In the genomic region with DNA sequence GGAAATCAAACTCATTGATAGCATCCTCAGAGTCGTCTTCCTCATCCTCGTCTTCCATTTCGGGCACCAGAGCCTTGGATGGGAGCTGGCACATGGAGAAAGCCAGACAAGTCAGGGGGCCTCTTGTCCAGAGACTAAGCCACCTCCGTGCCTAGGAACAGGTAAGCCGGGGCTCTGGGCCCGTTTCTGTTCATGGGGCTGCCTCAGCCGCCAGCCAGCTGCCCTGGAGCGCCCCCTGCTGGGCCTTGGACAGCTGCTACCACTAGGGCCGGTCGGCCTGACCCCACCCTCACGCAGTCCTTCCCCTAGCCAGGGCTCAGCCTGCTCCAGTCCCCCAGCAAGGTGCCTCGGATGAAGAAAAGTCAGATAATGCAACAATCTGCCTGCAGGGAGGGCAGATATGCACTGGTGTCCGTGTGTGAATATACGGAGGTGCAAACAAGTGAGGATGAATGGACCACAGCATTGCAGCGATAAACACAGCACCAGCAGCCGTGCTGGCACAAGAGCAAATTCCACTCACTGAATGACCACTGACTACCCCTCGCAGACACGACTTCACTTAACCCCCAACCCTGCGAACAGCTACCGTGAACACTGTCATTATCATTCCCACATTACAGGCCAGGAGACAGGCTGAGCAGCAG, we compare ENCODE assay signal across 8 cellular contexts. TPM values are rescaled to one million over a fixed set of nuclear protein-coding genes. Genes with fewer than 3 reads are reported as not detected.
DNase-seq lines count a peak whose midpoint lies in the region; ATAC-seq and TF ChIP-seq lines count a peak whose summit lies in the region.

No MANE protein-coding gene starts in this region.

- ATAC-seq in HG03095 (IDR thresholded peaks at IDR 0.05; ENCODE audit: unreplicated experiment) = no peak
- ATAC-seq in HG03469 (IDR thresholded peaks at IDR 0.05; ENCODE audit: unreplicated experiment) = no peak

- 48% methylated on average over 20 of the region's 20 CpGs for WGBS in liver

- no peak overlapping the region for H3K9ac ChIP-seq in liver (ENCODE audit: low read depth in 1 of 2, low read length in 2 of 2)

- H3K4me1 ChIP-seq in liver (ENCODE audit: control insufficient read depth in 4 of 4, insufficient read depth in 4 of 4, low read length in 3 of 4) = peaks cover 0 to 22% (median 10%) of the 10 kb centered on the region in 4 donors

- no peak overlapping the region for H3K4me3 ChIP-seq in liver (ENCODE audit: low read depth in 1 of 3, low read length in 3 of 3)

- TF ChIP-seq CTCF in LNCAP (IDR thresholded peaks at IDR 0.05) = peak; percentile 81
- peak; percentile 76 for TF ChIP-seq CTCF in liver (IDR thresholded peaks at IDR 0.05; ENCODE audit: low read depth, low read length, missing input control)

- H3K36me3 ChIP-seq in liver (ENCODE audit: control insufficient read depth in 4 of 4, insufficient read depth in 3 of 4, low read depth in 1 of 4, low read length in 3 of 4) = peaks cover 21 to 74% (median 37%) of the 10 kb centered on the region in 4 donors

- peak; percentile 55 for DNase-seq in EL
- peak; percentile 68 to 72 for DNase-seq in activated CD4-positive, alpha-beta T cell treated with anti-CD3 and anti-CD28 coated beads for 24 hours (ENCODE audit: low read depth in 2 of 2)
- peak; percentile 73 for DNase-seq in central memory CD4-positive, alpha-beta T cell
- peak; percentile 51 for DNase-seq in stimulated activated CD8-positive, alpha-beta memory T cell treated with anti-CD3 and anti-CD28 coated beads, Interleukin-12 subunit alpha, Interleukin-12 subunit beta, amount 100 ng/mL, for 24 hours (ENCODE audit: extremely low read depth)

- peak overlapping the region; percentile 6 to 33 for H3K27ac ChIP-seq in liver (ENCODE audit: low read depth in 1 of 2, low read length in 2 of 2)

- no peaks in the 10 kb centered on the region for H3K27me3 ChIP-seq in liver (ENCODE audit: control insufficient read depth in 4 of 4, insufficient read depth in 4 of 4, low read length in 3 of 4)

- TF ChIP-seq RAD21 in liver (IDR thresholded peaks at IDR 0.05) = peak; percentile 79 to 88

- no peaks in the 10 kb centered on the region for H3K9me3 ChIP-seq in liver (ENCODE audit: control insufficient read depth in 4 of 4, low read length in 3 of 4)

TF ChIP-seq in liver, 16 proteins besides CTCF, POLR2A, EP300 and RAD21:
- TF ChIP-seq ATF3 (IDR thresholded peaks at IDR 0.05) (no peak), YY1 (IDR thresholded peaks at IDR 0.05) (no peak)
- TF ChIP-seq, protein P1, sequence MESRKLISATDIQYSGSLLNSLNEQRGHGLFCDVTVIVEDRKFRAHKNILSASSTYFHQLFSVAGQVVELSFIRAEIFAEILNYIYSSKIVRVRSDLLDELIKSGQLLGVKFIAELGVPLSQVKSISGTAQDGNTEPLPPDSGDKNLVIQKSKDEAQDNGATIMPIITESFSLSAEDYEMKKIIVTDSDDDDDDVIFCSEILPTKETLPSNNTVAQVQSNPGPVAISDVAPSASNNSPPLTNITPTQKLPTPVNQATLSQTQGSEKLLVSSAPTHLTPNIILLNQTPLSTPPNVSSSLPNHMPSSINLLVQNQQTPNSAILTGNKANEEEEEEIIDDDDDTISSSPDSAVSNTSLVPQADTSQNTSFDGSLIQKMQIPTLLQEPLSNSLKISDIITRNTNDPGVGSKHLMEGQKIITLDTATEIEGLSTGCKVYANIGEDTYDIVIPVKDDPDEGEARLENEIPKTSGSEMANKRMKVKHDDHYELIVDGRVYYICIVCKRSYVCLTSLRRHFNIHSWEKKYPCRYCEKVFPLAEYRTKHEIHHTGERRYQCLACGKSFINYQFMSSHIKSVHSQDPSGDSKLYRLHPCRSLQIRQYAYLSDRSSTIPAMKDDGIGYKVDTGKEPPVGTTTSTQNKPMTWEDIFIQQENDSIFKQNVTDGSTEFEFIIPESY (IDR thresholded peaks at IDR 0.05) = no peak

RNA-seq across cellular contexts. Expression of gene PRKD2, which starts 11.9 kb away (rescaled TPM):
- 10 to 100 TPM in 1 of 2 donors, 1 to 10 TPM in 1; 8.5 to 14.4 TPM for total RNA-seq in liver
- 10 to 100 TPM in 1 of 2 donors, 1 to 10 TPM in 1; 7.3 to 10.0 TPM for polyA plus RNA-seq in liver

RNA-seq across cellular contexts. Expression of gene FKRP, which starts 17.0 kb away (rescaled TPM):
- 10 to 100 TPM in 1 of 2 donors, 1 to 10 TPM in 1; 7.5 to 11.1 TPM for total RNA-seq in liver
- polyA plus RNA-seq in liver = 1 to 10 TPM; 2.5 to 8.8 TPM

RNA-seq across cellular contexts. Expression of gene STRN4, which starts 17.4 kb away (rescaled TPM):
- 10 to 100 TPM; 29.4 to 29.9 TPM for total RNA-seq in liver
- polyA plus RNA-seq in liver = 10 to 100 TPM in 1 of 2 donors, 1 to 10 TPM in 1; 9.5 to 20.2 TPM

RNA-seq across cellular contexts. Expression of gene SLC1A5, which starts 59.6 kb away (rescaled TPM):
- total RNA-seq in liver = 10 to 100 TPM in 1 of 2 donors, 1 to 10 TPM in 1; 6.2 to 90.8 TPM
- 1 to 10 TPM; 1.5 to 6.0 TPM for polyA plus RNA-seq in liver
